ENCODE assay signal across 13 cellular contexts in genomic region chr13:30125422-30126073, GRCh38.
DNase-seq lines count a peak whose midpoint lies in the region; ATAC-seq and TF ChIP-seq lines count a peak whose summit lies in the region.
"Had no signal": no experiment of that assay in that cellular context is flagged by ENCODE, and none has a peak within 500 bp of the region (broad histone marks: within the 10 kb centered on the region; RNA-seq: fewer than 3 reads in every experiment).

No MANE protein-coding gene starts in this region.

- H3K4me1 ChIP-seq in uterus = peaks cover 17 to 18% of the 10 kb centered on the region in 2 donors

- intact Hi-C loops in uterus (cut with DNase I; ENCODE audit: low total_unique reads) = no loop called here
- intact Hi-C loops in cardiac septum (cut with DNase I) = no loop called here

- ATAC-seq in HG02884 (IDR thresholded peaks at IDR 0.05; ENCODE audit: unreplicated experiment) = no peak

- no peaks in the 10 kb centered on the region for H3K9me3 ChIP-seq in uterus

- H3K36me3 ChIP-seq in uterus = no peaks in the 10 kb centered on the region
- H3K36me3 ChIP-seq: cardiac muscle cell had no signal

- peak; percentile 67 for DNase-seq in NCI-H1092 treated with DMSO at 0.1 percent for 48 hours (lab: John Stamatoyannopoulos, UW)
- DNase-seq in NCI-H1092 (lab: John Stamatoyannopoulos, UW) = no peak
- DNase-seq in amniotic stem cell (lab: John Stamatoyannopoulos, UW) = peak; percentile 60
- DNase-seq in kidney tubule cell (ENCODE audit: low spot score) = peak; percentile 64
- peak; percentile 74 to 92 for DNase-seq in uterus
- no peak for DNase-seq in cardiac septum (ENCODE audit: low spot score)
- no peak for DNase-seq in NCI-H2171 treated with DMSO at 0.1 percent for 48 hours (lab: John Stamatoyannopoulos, UW)
- DNase-seq: activated B cell treated with CpG ODN at 0.5 μM for 24 hours; NCI-H1930; stimulated activated CD4-positive, alpha-beta T cell treated with anti-CD3 and anti-CD28 coated beads, Interleukin-4, amount 100 ng/mL, for 1 hour had no signal

- no peak overlapping the region for H3K4me3 ChIP-seq in uterus
- H3K4me3 ChIP-seq: cardiac muscle cell had no signal

- TF ChIP-seq POLR2A in uterus (IDR thresholded peaks at IDR 0.05) = no peak

- peak overlapping the region; percentile 87 to 89 for H3K27ac ChIP-seq in uterus
- H3K27ac ChIP-seq: 22Rv1, cardiac muscle cell had no signal

- TF ChIP-seq CTCF in uterus (IDR thresholded peaks at IDR 0.05) = no peak

- H3K27me3 ChIP-seq in uterus = no peaks in the 10 kb centered on the region
- H3K27me3 ChIP-seq: cardiac muscle cell had no signal

Comparison
In these comparisons a context has a peak if more than half of its experiments do, and no peak if none do; other contexts are left out.
1. DNase-seq: peak in NCI-H1092 treated with DMSO at 0.1 percent for 48 hours (single experiment), amniotic stem cell (single experiment), kidney tubule cell (single experiment) and uterus (2 of 2); none in NCI-H1092 (single experiment), cardiac septum (single experiment) and NCI-H2171 treated with DMSO at 0.1 percent for 48 hours (single experiment).